ENCODE assay signal across 1 cellular context in genomic region chr15:79169531-79170123, GRCh38.
TF ChIP-seq lines count a peak whose summit lies in the region.

No MANE protein-coding gene starts in this region.

TF ChIP-seq in HEK293, 187 proteins besides CTCF, POLR2A, EP300 and RAD21:
- TF ChIP-seq YY1 (tag by site-specific recombination; IDR thresholded peaks at IDR 0.05): no peak
- peak; percentile 56; the same call in 1 of the 2 replicates for TF ChIP-seq ZFHX2 (tag by site-specific recombination; conservative IDR thresholded peaks at IDR 0.05)
TF ChIP-seq in HEK293: peak in this region for 1.
